10 cellular contexts compared by ENCODE assay signal in the genomic region with DNA sequence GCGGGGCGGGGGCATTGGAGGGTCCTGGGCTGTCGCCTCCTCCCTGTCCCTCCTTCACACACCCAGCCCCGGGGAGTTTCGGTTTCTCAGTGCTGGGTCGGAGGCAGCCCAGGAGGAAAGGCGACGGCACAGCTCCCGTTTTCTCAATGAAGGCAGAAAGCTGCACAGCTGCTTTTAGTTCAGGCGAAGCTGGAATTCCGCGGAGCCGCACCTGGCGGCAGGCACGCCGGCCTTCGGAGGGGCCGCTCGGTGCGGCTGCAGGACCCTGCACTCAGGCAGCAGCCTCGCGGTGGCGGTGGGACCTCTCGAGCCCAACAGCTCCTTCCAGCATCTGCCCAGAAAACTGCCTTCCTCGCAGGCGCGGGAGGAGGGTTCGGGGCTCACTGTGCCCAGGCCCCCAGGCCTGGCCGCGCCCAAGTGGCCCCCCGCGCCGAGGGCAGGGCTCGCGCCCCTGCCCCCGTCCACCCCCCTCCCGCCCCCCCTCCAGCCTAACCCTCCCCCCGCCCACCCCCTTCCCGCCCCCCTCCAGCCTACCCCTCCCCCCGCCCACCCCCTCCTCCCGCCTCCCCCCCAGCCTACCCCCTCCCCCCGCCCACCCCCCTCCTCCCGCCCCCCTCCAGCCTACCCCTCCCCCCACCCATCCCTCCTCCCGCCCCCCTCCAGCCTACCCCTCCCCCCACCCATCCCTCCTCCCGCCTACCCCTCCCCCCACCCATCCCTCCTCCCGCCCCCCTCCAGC. TPM values are rescaled to one million over a fixed set of nuclear protein-coding genes. Genes with fewer than 3 reads are reported as not detected.
DNase-seq lines count a peak whose midpoint lies in the region; ATAC-seq and TF ChIP-seq lines count a peak whose summit lies in the region.
"Had no signal": no experiment of that assay in that cellular context is flagged by ENCODE, and none has a peak within 500 bp of the region (broad histone marks: within the 10 kb centered on the region; RNA-seq: fewer than 3 reads in every experiment).

No MANE protein-coding gene starts in this region.

- peaks cover 3% of the 10 kb centered on the region for H3F3A ChIP-seq in SK-N-SH (replicated peaks; ENCODE audit: insufficient read depth)

- H3K4me1 ChIP-seq in SK-N-SH (ENCODE audit: control insufficient read depth in 1 of 2, insufficient read depth in 2 of 2, low read depth in 1 of 2, low read length in 1 of 2) (no peaks in the 10 kb centered on the region; a peak in 1 of 4 replicates), spleen (peaks cover 8 to 34% (median 23%) of the 10 kb centered on the region in 6 donors)
- H3K4me1 ChIP-seq: SJCRH30 had no signal

- DNase-seq in NCI-H1417 (lab: John Stamatoyannopoulos, UW), result peak in 2 of 3 experiments; percentile 3 to 4
- DNase-seq in NCI-H1417 treated with DMSO at 0.1 percent for 48 hours (lab: John Stamatoyannopoulos, UW), result no peak
- DNase-seq in SK-N-SH, result peak; percentile 35
- peak; percentile 32 for DNase-seq in glomerular visceral epithelial cell (ENCODE audit: extremely low spot score)
- no peak for DNase-seq in spleen
- DNase-seq in central memory CD4-positive, alpha-beta T cell, result no peak
- DNase-seq in activated gamma-delta T cell treated with Interleukin-2 at 50 U/mL for 16 hours, result no peak

- CTCF ChIA-PET in SK-N-SH (lab: Yijun Ruan, JAX), result no interaction called here

- WGBS in SK-N-SH (ENCODE audit: low lambda C conversion rate), result 17% methylated on average over 15 of the region's 46 CpGs
- 0 to 4% (median 2%) methylated on average over 3 to 35 of the region's 46 CpGs for WGBS in spleen, 5 donors

- H3K9me2 ChIP-seq in SK-N-SH, result no peaks in the 10 kb centered on the region

- H3K4me2 ChIP-seq in SK-N-SH, result peak overlapping the region; percentile 71; the same call in 1 of the 2 replicates

- TF ChIP-seq EP300 in SK-N-SH (IDR thresholded peaks at IDR 0.05; ENCODE audit: borderline replicate concordance in 1 of 2, low read depth in 1 of 2, low read length in 1 of 2), result no peak

- H3K36me3 ChIP-seq in SK-N-SH (replicated peaks in 1 of 2; ENCODE audit: control insufficient read depth in 1 of 2, insufficient read depth in 2 of 2, low read length in 1 of 2) (no peaks in the 10 kb centered on the region), spleen (no peaks in the 10 kb centered on the region)
- H3K36me3 ChIP-seq: SJCRH30 had no signal

- no peak overlapping the region for H2AFZ ChIP-seq in SK-N-SH (ENCODE audit: low read depth)

- no peak for ATAC-seq in GM18870 (IDR thresholded peaks at IDR 0.05; ENCODE audit: unreplicated experiment)

- no peaks in the 10 kb centered on the region for H3K9me3 ChIP-seq in SK-N-SH
- peaks cover 0 to 7% (median 0%) of the 10 kb centered on the region in 8 donors for H3K9me3 ChIP-seq in spleen
- H3K9me3 ChIP-seq: SJCRH30 had no signal

- no peak overlapping the region for H3K27ac ChIP-seq in SK-N-SH (ENCODE audit: low read depth in 2 of 2, low read length in 1 of 2)
- H3K27ac ChIP-seq in spleen, result no peak overlapping the region
- H3K27ac ChIP-seq: SJCRH30 had no signal

- no peak overlapping the region for H3K9ac ChIP-seq in SK-N-SH

- no peak for TF ChIP-seq RAD21 in SK-N-SH (IDR thresholded peaks at IDR 0.05; ENCODE audit: low read length)

- H3K27me3 ChIP-seq in SK-N-SH (ENCODE audit: insufficient read depth) (peaks cover 37% of the 10 kb centered on the region), spleen (replicated peaks in 1 of 7) (peaks cover 0 to 59% (median 45%) of the 10 kb centered on the region in 7 donors)
- H3K27me3 ChIP-seq: SJCRH30 had no signal

- H4K20me1 ChIP-seq in SK-N-SH (ENCODE audit: insufficient read depth), result no peaks in the 10 kb centered on the region

- intact Hi-C loops in spleen (cut with DNase I; ENCODE audit: low total_unique reads), result loop anchor here (10.0 kb wide), 1 partner anchor 522 kb away; no protein-coding TSS in a partner anchor

- POLR2A ChIA-PET in SK-N-SH (lab: Yijun Ruan, JAX), result no interaction called here

- no peaks in the 10 kb centered on the region for H3K79me2 ChIP-seq in SK-N-SH (ENCODE audit: insufficient read depth)

- TF ChIP-seq POLR2A in spleen (IDR thresholded peaks at IDR 0.05), result no peak

- TF ChIP-seq CTCF in SK-N-SH (IDR thresholded peaks at IDR 0.05) (no peak), spleen (IDR thresholded peaks at IDR 0.05 in 8 of 11, conservative IDR thresholded peaks at IDR 0.05 in 3 of 11) (no peak)

- H3K4me3 ChIP-seq in SK-N-SH (ENCODE audit: low read depth in 2 of 2, low read length in 1 of 2), result peak overlapping the region; percentile 38 to 58
- peak overlapping the region; percentile 19 to 70 (median 43) for H3K4me3 ChIP-seq in spleen
- H3K4me3 ChIP-seq: SJCRH30 had no signal

TF ChIP-seq in SK-N-SH, 30 proteins besides CTCF, POLR2A, EP300 and RAD21:
- no peak for TF ChIP-seq SIN3A (IDR thresholded peaks at IDR 0.05; ENCODE audit: borderline replicate concordance, low read depth, low read length)

RNA-seq across cellular contexts. Expression of a gene that starts 4.8 kb away (rescaled TPM):
- polyA plus RNA-seq in SK-N-SH (2012; rRNA removed) (not detected in 2 replicates), spleen (under 1 TPM; 0.10 to 0.33 (median 0.13) TPM)
- polyA plus RNA-seq in SK-N-SH (2012; cell fraction: cytosol; rRNA removed), result not detected in 2 replicates
- not detected in 2 replicates for polyA plus RNA-seq in SK-N-SH (2012; cell fraction: nucleus; rRNA removed)
- total RNA-seq in spleen, result under 1 TPM in 3 of 7 donors, not detected in 4; 0.10 to 0.21 (median 0.20) TPM
- total RNA-seq: CD4-positive, CD25-positive, alpha-beta regulatory T cell; SJCRH30 had no signal
- polyA plus RNA-seq: CD4-positive, CD25-positive, alpha-beta regulatory T cell had no signal

Comparison
In these comparisons a context has a peak if more than half of its experiments do, and no peak if none do; other contexts are left out.
1. DNase-seq: peak in NCI-H1417 (2 of 3), SK-N-SH (single experiment) and glomerular visceral epithelial cell (single experiment); none in NCI-H1417 treated with DMSO at 0.1 percent for 48 hours (single experiment), spleen (single experiment), central memory CD4-positive, alpha-beta T cell (single experiment) and activated gamma-delta T cell treated with Interleukin-2 at 50 U/mL for 16 hours (single experiment).